Comparison of ENCODE assay signal across 8 cellular contexts in genomic region chr1:121374851-121375367, GRCh38.
A peak's percentile ranks its signal among the peaks of the same experiment; 100 is the strongest.
DNase-seq lines count a peak whose midpoint lies in the region; ATAC-seq and TF ChIP-seq lines count a peak whose summit lies in the region.
"Not testable (repeated sequence)": the region's sequence is repeated elsewhere in the genome, so short reads cannot be mapped to it uniquely, and the experiment has no call there.

No MANE protein-coding gene starts in this region.

- not testable (repeated sequence) for H3K27ac ChIP-seq in IMR-90 (ENCODE audit: insufficient read depth, low read length); left lung

- not testable (repeated sequence) for H4K91ac ChIP-seq in IMR-90 (ENCODE audit: insufficient read depth, low read depth, low read length)

- not testable (repeated sequence) for H3K4me3 ChIP-seq in AG10803 (ENCODE audit: low read length); IMR-90 (ENCODE audit: insufficient read depth, low read depth, low read length); left lung

- not testable (repeated sequence) for H3K27me3 ChIP-seq in IMR-90 (ENCODE audit: control insufficient read depth, insufficient read depth, low read length); left lung

- H3K36me3 Mint-ChIP-seq in activated T-cell treated with anti-CD3 and anti-CD28 coated beads, Interleukin-2, amount 50 U/mL, for 4 hours (ENCODE audit: insufficient read depth), result not testable (repeated sequence)

- not testable (repeated sequence) for H3K56ac ChIP-seq in IMR-90 (ENCODE audit: extremely low read depth, insufficient read depth, low read length)

- H2BK120ac ChIP-seq in IMR-90 (ENCODE audit: low read depth, low read length), result not testable (repeated sequence)

- H3K4me2 ChIP-seq in IMR-90 (ENCODE audit: low read depth, low read length), result not testable (repeated sequence)

- H3K9me3 Mint-ChIP-seq in activated T-cell treated with anti-CD3 and anti-CD28 coated beads, Interleukin-2, amount 50 U/mL, for 4 hours; stimulated activated naive CD8-positive, alpha-beta T cell treated with anti-CD3 and anti-CD28 coated beads, Interleukin-15, amount 100 ng/mL, for 72 hours: not testable (repeated sequence)

- TF ChIP-seq POLR2A in IMR-90 (IDR thresholded peaks at IDR 0.05; ENCODE audit: low read depth, low read length), result not testable (repeated sequence)

- H3K9me1 ChIP-seq in IMR-90 (ENCODE audit: insufficient read depth, low read length), result not testable (repeated sequence)

- not testable (repeated sequence) for H3K14ac ChIP-seq in IMR-90 (replicated peaks; ENCODE audit: low read depth, low read length)

- H3K9me3 ChIP-seq in IMR-90 (ENCODE audit: control insufficient read depth, insufficient read depth, low read length); left lung: not testable (repeated sequence)

- not testable (repeated sequence) for H2AK5ac ChIP-seq in IMR-90 (ENCODE audit: low read depth, low read length)

- not testable (repeated sequence) for BruUV-seq in IMR-90 (replicated peaks; lab: Mats Ljungman, UMichigan)

- in situ Hi-C loops in IMR-90 (cut with MboI; ENCODE audit: low sequenced_read_pairs), result not testable (repeated sequence)

- H3K23ac ChIP-seq in IMR-90 (ENCODE audit: low read depth, low read length), result not testable (repeated sequence)

- not testable (repeated sequence) for TF ChIP-seq CTCF in AG10803 (conservative IDR thresholded peaks at IDR 0.05; ENCODE audit: low read length); IMR-90 (conservative IDR thresholded peaks at IDR 0.05; ENCODE audit: low read depth, low read length); left lung (IDR thresholded peaks at IDR 0.05)

- H4K5ac ChIP-seq in IMR-90 (ENCODE audit: low read depth, low read length), result not testable (repeated sequence)

- H2BK5ac ChIP-seq in IMR-90 (ENCODE audit: low read depth, low read length, poor library complexity, severe bottlenecking), result not testable (repeated sequence)

- not testable (repeated sequence) for H2BK15ac ChIP-seq in IMR-90 (ENCODE audit: low read depth, low read length)

- H4K20me1 ChIP-seq in IMR-90 (ENCODE audit: insufficient read depth, low read length), result not testable (repeated sequence)

- not testable (repeated sequence) for H4K8ac ChIP-seq in IMR-90 (ENCODE audit: low read depth in 2 of 2, low read length in 2 of 2)

- H3K79me1 ChIP-seq in IMR-90 (ENCODE audit: low read depth in 1 of 2, low read length in 2 of 2), result not testable (repeated sequence)

- TF ChIP-seq RAD21 in IMR-90 (IDR thresholded peaks at IDR 0.05; ENCODE audit: low read length), result not testable (repeated sequence)

- ATAC-seq in IMR-90 (ENCODE audit: low read depth), result peak; percentile 71
- ATAC-seq in SK-N-SH treated with all-trans-retinoic acid at 6 μM for 48 hours, result peak; percentile 79
- ATAC-seq in activated T-cell treated with anti-CD3 and anti-CD28 coated beads, Interleukin-2, amount 50 U/mL, for 4 hours, result peak; percentile 51 to 89
- peak; percentile 54 for ATAC-seq in esophagus mucosa
- ATAC-seq in left lung, result peak; percentile 32
- ATAC-seq in stimulated activated naive CD8-positive, alpha-beta T cell treated with anti-CD3 and anti-CD28 coated beads, Interleukin-15, amount 100 ng/mL, for 72 hours, result peak; percentile 61

- H2AK9ac ChIP-seq in IMR-90 (replicated peaks; ENCODE audit: low read depth, low read length, poor library complexity), result not testable (repeated sequence)

- CTCF ChIA-PET in IMR-90 (lab: Yijun Ruan, JAX), result not testable (repeated sequence)

- not testable (repeated sequence) for H3K36me3 ChIP-seq in IMR-90 (ENCODE audit: control insufficient read depth, insufficient read depth, low read length); left lung

- not testable (repeated sequence) for H3K4me3 Mint-ChIP-seq in activated T-cell treated with anti-CD3 and anti-CD28 coated beads, Interleukin-2, amount 50 U/mL, for 4 hours; stimulated activated naive CD8-positive, alpha-beta T cell treated with anti-CD3 and anti-CD28 coated beads, Interleukin-15, amount 100 ng/mL, for 72 hours

- WGBS in IMR-90 (ENCODE audit: extremely low coverage in 2 of 2, insufficient read length in 1 of 2), 2 experiments, result no CpG with 5 or more reads among the region's 3 CpGs

- not testable (repeated sequence) for H3K4me1 ChIP-seq in IMR-90 (ENCODE audit: control insufficient read depth, insufficient read depth, low read length); left lung

- H3K9ac ChIP-seq in IMR-90 (ENCODE audit: low read depth, low read length), result not testable (repeated sequence)

- not testable (repeated sequence) for H3K4me1 Mint-ChIP-seq in activated T-cell treated with anti-CD3 and anti-CD28 coated beads, Interleukin-2, amount 50 U/mL, for 4 hours (ENCODE audit: low read depth); stimulated activated naive CD8-positive, alpha-beta T cell treated with anti-CD3 and anti-CD28 coated beads, Interleukin-15, amount 100 ng/mL, for 72 hours

- not testable (repeated sequence) for H2AFZ ChIP-seq in IMR-90 (replicated peaks; ENCODE audit: low read length, poor library complexity)

- H2BK20ac ChIP-seq in IMR-90 (ENCODE audit: low read depth, low read length), result not testable (repeated sequence)

- H3K27ac Mint-ChIP-seq in stimulated activated naive CD8-positive, alpha-beta T cell treated with anti-CD3 and anti-CD28 coated beads, Interleukin-15, amount 100 ng/mL, for 72 hours, result not testable (repeated sequence)

- POLR2A ChIA-PET in IMR-90 (lab: Charles Lee; ENCODE audit: unreplicated experiment), result not testable (repeated sequence)

- not testable (repeated sequence) for H3K27me3 Mint-ChIP-seq in activated T-cell treated with anti-CD3 and anti-CD28 coated beads, Interleukin-2, amount 50 U/mL, for 4 hours (ENCODE audit: low read depth); stimulated activated naive CD8-positive, alpha-beta T cell treated with anti-CD3 and anti-CD28 coated beads, Interleukin-15, amount 100 ng/mL, for 72 hours

- intact Hi-C loops in IMR-90 (cut with micrococcal nuclease); left lung (cut with DNase I): not testable (repeated sequence)

- dilution Hi-C loops in IMR-90 (cut with HindIII; ENCODE audit: low sequenced_read_pairs, unreplicated experiment), result not testable (repeated sequence)

- H3K4ac ChIP-seq in IMR-90 (ENCODE audit: low read depth, low read length), result not testable (repeated sequence)

- DNase-seq in AG10803 (ENCODE audit: low read depth) (peak; percentile 20), astrocyte of the hippocampus (ENCODE audit: low read depth, low spot score) (peak; percentile 20)
- DNase-seq in IMR-90; activated T-cell treated with anti-CD3 and anti-CD28 coated beads, Interleukin-2, amount 50 U/mL, for 4 hours; left lung; stimulated activated naive CD8-positive, alpha-beta T cell treated with anti-CD3 and anti-CD28 coated beads, Interleukin-15, amount 100 ng/mL, for 72 hours: not testable (repeated sequence)

- H3K18ac ChIP-seq in IMR-90 (ENCODE audit: low read depth, low read length), result not testable (repeated sequence)
